In genomic region chr5:52804978-52805377, GRCh38 we compare ENCODE assay signal across 24 cellular contexts. TPM values are rescaled to one million over a fixed set of nuclear protein-coding genes. Genes with fewer than 3 reads are reported as not detected.
A peak's percentile ranks its signal among the peaks of the same experiment; 100 is the strongest.
DNase-seq lines count a peak whose midpoint lies in the region; ATAC-seq and TF ChIP-seq lines count a peak whose summit lies in the region.
"Had no signal": no experiment of that assay in that cellular context is flagged by ENCODE, and none has a peak within 500 bp of the region (broad histone marks: within the 10 kb centered on the region; RNA-seq: fewer than 3 reads in every experiment).

No MANE protein-coding gene starts in this region.

- H3K4me3 Mint-ChIP-seq in T-helper 17 cell, result peak overlapping the region; percentile 39
- H3K4me3 Mint-ChIP-seq: stimulated activated memory B cell treated with anti-CD40 and anti-IgM and Interleukin-4, amounts not matched to agents 10 μg/mL and 1 μg/mL and 100 μg/mL, for 72 hours had no signal

- whole genome bisulfite sequencing in heart right ventricle, 2 donors, result 41 to 70% methylated on average over 2 of the region's 2 CpGs

- peak overlapping the region; percentile 55 for H3K27ac Mint-ChIP-seq in T-helper 17 cell
- H3K27ac Mint-ChIP-seq: stimulated activated memory B cell treated with anti-CD40 and anti-IgM and Interleukin-4, amounts not matched to agents 10 μg/mL and 1 μg/mL and 100 μg/mL, for 72 hours had no signal

- no peaks in the 10 kb centered on the region for H3K9me3 ChIP-seq in heart right ventricle
- no peaks in the 10 kb centered on the region for H3K9me3 ChIP-seq in T-helper 17 cell (ENCODE audit: control insufficient read depth, low read length, poor library complexity, severe bottlenecking)
- H3K9me3 ChIP-seq in left lung, result no peaks in the 10 kb centered on the region
- H3K9me3 ChIP-seq in upper lobe of right lung, result no peaks in the 10 kb centered on the region
- H3K9me3 ChIP-seq in mucosa of descending colon, result no peaks in the 10 kb centered on the region
- H3K9me3 ChIP-seq: A549, gastrocnemius medialis, prostate gland had no signal

- H3K4me1 ChIP-seq in heart right ventricle, result peaks cover 0 to 95% (median 73%) of the 10 kb centered on the region in 9 donors
- peaks cover 29 to 90% of the 10 kb centered on the region in 2 donors for H3K4me1 ChIP-seq in left lung
- peaks cover 74% of the 10 kb centered on the region for H3K4me1 ChIP-seq in upper lobe of right lung
- peaks cover 29% of the 10 kb centered on the region for H3K4me1 ChIP-seq in mucosa of descending colon (ENCODE audit: low read depth)

- ATAC-seq in heart right ventricle, result no peak
- ATAC-seq in Right ventricle myocardium superior (ENCODE audit: poor library complexity), result no peak
- ATAC-seq in T-helper 17 cell, result no peak
- ATAC-seq in left lung, result no peak
- ATAC-seq in upper lobe of right lung, result no peak
- no peak for ATAC-seq in mucosa of descending colon
- ATAC-seq: A549; activated CD8-positive, alpha-beta memory T cell treated with anti-CD3 and anti-CD28 coated beads, Interleukin-2, amount 10 ng/mL, durations not matched to agents 7 days and 5 days; gastrocnemius medialis; left ventricle myocardium superior; stimulated activated memory B cell treated with anti-CD40 and anti-IgM and Interleukin-4, amounts not matched to agents 10 μg/mL and 1 μg/mL and 100 μg/mL, for 72 hours had no signal

- intact Hi-C loops in heart right ventricle (cut with DNase I) (loop anchor here in 3 of 10 donors (5.0 to 10.0 kb wide), 3 partner anchors 90 to 300 kb away; partner anchors contain the start of gene MOCS2 (in 1 of the 3)), Right ventricle myocardium superior (cut with DNase I) (no loop called here), left lung (cut with DNase I) (loop anchor here in 1 of 2 donors (10.0 kb wide), 1 partner anchor 90 kb away; no protein-coding TSS in a partner anchor), upper lobe of right lung (cut with DNase I) (no loop called here), mucosa of descending colon (cut with DNase I, micrococcal nuclease) (no loop called here)

- H3K27ac ChIP-seq in heart right ventricle (peak overlapping the region in 6 of 10 donors; percentile 5 to 95 (median 41)), left lung (peak overlapping the region; percentile 67 to 96), upper lobe of right lung (peak overlapping the region; percentile 49)
- H3K27ac ChIP-seq: A549, RWPE1 had no signal

- DNase-seq in heart right ventricle (no peak), Right ventricle myocardium superior (no peak), T-helper 17 cell (no peak), left lung (no peak), upper lobe of right lung (no peak), mucosa of descending colon (no peak), NCI-H146 (lab: John Stamatoyannopoulos, UW) (no peak)
- no peak for DNase-seq in activated T-cell treated with anti-CD3 and anti-CD28 coated beads, Interleukin-2, amount 50 U/mL, for 1 hour
- DNase-seq: activated CD8-positive, alpha-beta memory T cell treated with anti-CD3 and anti-CD28 coated beads, Interleukin-2, amount 10 ng/mL, durations not matched to agents 7 days and 5 days; activated gamma-delta T cell; amygdala; CD4-positive, CD25-positive, alpha-beta regulatory T cell; cerebellar nuclear complex; gastrocnemius medialis; KG1; left ventricle myocardium superior; naive B cell; NCI-H1417; NCI-H748 treated with DMSO at 0.1 percent for 48 hours; T-helper 1 cell had no signal

- H3K4me3 ChIP-seq in heart right ventricle (peak overlapping the region in 2 of 10 donors; percentile 6 to 80), left lung (no peak overlapping the region), upper lobe of right lung (peak overlapping the region; percentile 79), mucosa of descending colon (no peak overlapping the region)
- H3K4me3 ChIP-seq: A549, prostate gland had no signal

- H3K27me3 ChIP-seq in heart right ventricle (no peaks in the 10 kb centered on the region), left lung (no peaks in the 10 kb centered on the region), upper lobe of right lung (no peaks in the 10 kb centered on the region)
- H3K27me3 ChIP-seq: gastrocnemius medialis had no signal

- no peaks in the 10 kb centered on the region for H3K27me3 Mint-ChIP-seq in T-helper 17 cell
- H3K27me3 Mint-ChIP-seq: activated CD8-positive, alpha-beta memory T cell treated with anti-CD3 and anti-CD28 coated beads, Interleukin-2, amount 10 ng/mL, durations not matched to agents 7 days and 5 days; CD4-positive, CD25-positive, alpha-beta regulatory T cell; naive B cell; stimulated activated memory B cell treated with anti-CD40 and anti-IgM and Interleukin-4, amounts not matched to agents 10 μg/mL and 1 μg/mL and 100 μg/mL, for 72 hours had no signal

- TF ChIP-seq CTCF in heart right ventricle (IDR thresholded peaks at IDR 0.05) (no peak), left lung (IDR thresholded peaks at IDR 0.05) (no peak), upper lobe of right lung (IDR thresholded peaks at IDR 0.05) (no peak), mucosa of descending colon (IDR thresholded peaks at IDR 0.05) (no peak)

- H3K36me3 ChIP-seq in heart right ventricle (peaks cover 0 to 49% (median 0%) of the 10 kb centered on the region in 9 donors), left lung (peaks cover 0 to 16% of the 10 kb centered on the region in 2 donors), upper lobe of right lung (peaks cover 9% of the 10 kb centered on the region), mucosa of descending colon (ENCODE audit: low read depth) (no peaks in the 10 kb centered on the region)
- H3K36me3 ChIP-seq: prostate gland had no signal

- peaks cover 29% of the 10 kb centered on the region for H3K4me1 Mint-ChIP-seq in T-helper 17 cell

- peaks cover 4% of the 10 kb centered on the region for H3K36me3 Mint-ChIP-seq in T-helper 17 cell (ENCODE audit: low read depth)
- H3K36me3 Mint-ChIP-seq: naive B cell had no signal

RNA-seq across cellular contexts. Expression of gene ITGA1, which starts 17.3 kb away (rescaled TPM):
- total RNA-seq in heart right ventricle (10 to 100 TPM; 17.7 to 48.2 (median 25.4) TPM), Right ventricle myocardium superior (23.6 TPM), T-helper 17 cell (1 to 10 TPM; 4.0 to 4.3 TPM), left lung (100 to 1,000 TPM in 1 of 2 donors, 10 to 100 TPM in 1; 87.5 to 127 TPM), upper lobe of right lung (94.8 TPM), mucosa of descending colon (100 to 1,000 TPM in 1 of 3 donors, 10 to 100 TPM in 2; 18.7 to 207 (median 42.0) TPM)
- polyA plus RNA-seq in heart right ventricle, result 10 to 100 TPM in 1 of 2 donors, 1 to 10 TPM in 1; 7.7 to 11.6 TPM
- polyA plus RNA-seq: CD4-positive, CD25-positive, alpha-beta regulatory T cell had no signal

RNA-seq across cellular contexts. Expression of gene PELO, which starts 17.3 kb away (rescaled TPM):
- total RNA-seq in heart right ventricle, result 10 to 100 TPM; 14.7 to 28.1 (median 22.2) TPM
- polyA plus RNA-seq in heart right ventricle, result 10 to 100 TPM in 1 of 2 donors, 1 to 10 TPM in 1; 4.7 to 15.5 TPM
- 16.9 TPM for total RNA-seq in Right ventricle myocardium superior
- 1 to 10 TPM; 6.0 to 8.1 TPM for total RNA-seq in T-helper 17 cell
- 10 to 100 TPM; 40.9 to 47.6 TPM for total RNA-seq in left lung
- 41.3 TPM for total RNA-seq in upper lobe of right lung
- total RNA-seq in mucosa of descending colon, result 10 to 100 TPM; 14.9 to 59.4 (median 17.9) TPM
